In the genomic region with DNA sequence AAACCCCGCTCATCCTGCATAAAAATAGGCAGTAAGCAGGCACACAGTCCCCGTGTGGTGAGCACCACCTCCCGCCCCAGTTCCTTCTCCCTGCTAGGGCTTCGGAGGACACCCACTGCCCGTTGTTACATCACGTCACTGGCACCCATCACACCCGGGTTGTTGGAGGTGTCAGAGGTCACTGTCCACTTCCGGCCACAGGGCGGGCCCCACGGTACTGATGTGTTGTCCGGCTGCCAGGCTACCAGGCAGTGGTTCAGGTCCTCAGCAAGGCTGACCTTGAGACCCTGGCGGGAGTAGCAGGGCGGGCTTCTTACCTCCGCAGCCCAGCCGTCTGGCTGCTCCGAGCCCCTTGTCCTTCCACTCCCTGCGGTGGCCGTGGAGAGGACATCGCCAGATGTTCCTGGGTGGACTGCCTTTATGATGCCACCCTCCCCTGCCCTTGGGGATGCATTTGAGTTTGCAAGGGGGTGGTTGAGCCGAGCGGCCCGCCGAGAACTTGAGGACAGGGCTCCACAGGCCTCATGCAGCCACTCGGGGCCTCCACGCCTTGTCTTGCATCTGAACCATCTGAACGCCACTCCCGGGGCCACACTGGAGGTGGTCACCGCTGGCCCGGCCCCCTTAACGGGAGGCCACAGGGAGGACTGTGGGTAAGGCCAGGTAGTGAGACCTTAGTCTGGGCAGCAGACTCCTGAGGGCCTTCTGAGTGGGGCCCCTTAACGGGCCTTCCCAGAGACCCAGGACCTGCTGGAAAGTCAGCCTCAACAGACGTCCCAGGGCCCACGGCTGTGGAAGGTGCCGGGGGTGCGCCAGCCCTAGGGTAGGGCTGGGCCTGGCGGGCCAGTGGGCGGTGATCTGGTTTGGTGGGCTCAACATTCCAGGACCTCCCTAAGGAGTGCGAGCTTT, we compare ENCODE assay signal across 18 cellular contexts. TPM values are rescaled to one million over a fixed set of nuclear protein-coding genes. Genes with fewer than 3 reads are reported as not detected.
DNase-seq lines count a peak whose midpoint lies in the region; ATAC-seq, FAIRE-seq and TF ChIP-seq lines count a peak whose summit lies in the region.
"Had no signal": no experiment of that assay in that cellular context is flagged by ENCODE, and none has a peak within 500 bp of the region (broad histone marks: within the 10 kb centered on the region; RNA-seq: fewer than 3 reads in every experiment).

No MANE protein-coding gene starts in this region.

- DNase-seq in left ventricle myocardium superior = peak; percentile 29
- DNase-seq in left cardiac atrium = no peak
- DNase-seq in K562 (ENCODE audit: extremely low read depth in 1 of 4, low spot score in 3 of 4) = no peak
- DNase-seq in lower leg skin (ENCODE audit: low spot score in 2 of 2) = peak; percentile 13 to 82
- DNase-seq in GM19240 (ENCODE audit: insufficient read length, low spot score) = no peak
- DNase-seq in NCI-H446 (lab: John Stamatoyannopoulos, UW) = no peak
- no peak for DNase-seq in inferior parietal cortex (ENCODE audit: extremely low spot score)
- DNase-seq: cortex of kidney, DMS 273 treated with DMSO at 0.1 percent for 48 hours had no signal

- H3K9ac ChIP-seq in K562 (ENCODE audit: insufficient read depth in 1 of 2, low read depth in 2 of 2, low read length in 2 of 2) = no peak overlapping the region

- no peaks in the 10 kb centered on the region for H3K9me1 ChIP-seq in K562 (ENCODE audit: control insufficient read depth, insufficient read depth, low read length)

- H4K20me1 ChIP-seq in K562 (replicated peaks; ENCODE audit: control insufficient read depth, insufficient read depth, low read length) = no peaks in the 10 kb centered on the region

- no peaks in the 10 kb centered on the region for H3K9me3 ChIP-seq in K562 (replicated peaks; ENCODE audit: control insufficient read depth, insufficient read depth, low read depth, low read length)
- H3K9me3 ChIP-seq: thyroid gland had no signal

- H3K79me2 ChIP-seq in K562 (ENCODE audit: control insufficient read depth, insufficient read depth, low read length) = no peaks in the 10 kb centered on the region
- H3K79me2 ChIP-seq: hepatocyte had no signal

- intact Hi-C loops in left ventricle myocardium superior (cut with micrococcal nuclease) (no loop called here), left cardiac atrium (cut with DNase I) (loop anchor here in 1 of 2 donors (5.0 kb wide), 1 partner anchor 145 kb away; no protein-coding TSS in a partner anchor), K562 (cut with micrococcal nuclease) (no loop called here), lower leg skin (cut with DNase I; ENCODE audit: low total_unique reads) (loop anchor here (10.0 kb wide), 1 partner anchor 147 kb away; no protein-coding TSS in a partner anchor)

- WGBS in K562 (ENCODE audit: insufficient coverage, low coverage, missing lambda C conversion rate) = 37% methylated on average over 31 of the region's 38 CpGs
- 83 to 87% methylated on average over 25 of the region's 38 CpGs for WGBS in lower leg skin, 2 donors

- H3K27ac ChIP-seq in K562 (ENCODE audit: extremely low read depth, low read depth, low read length) = no peak overlapping the region
- H3K27ac ChIP-seq: hepatocyte, skin epidermis had no signal

- H3K4me1 ChIP-seq in K562 (replicated peaks in 1 of 2; ENCODE audit: control insufficient read depth in 2 of 2, insufficient read depth in 2 of 2, low read length in 2 of 2) = peaks cover 0 to 56% of the 10 kb centered on the region in 2 experiments; a peak in 2 of 5 replicates

- TF ChIP-seq POLR2A in K562 (conservative IDR thresholded peaks at IDR 0.05) = no peak
- TF ChIP-seq POLR2A in lower leg skin (IDR thresholded peaks at IDR 0.05) = no peak

- TF ChIP-seq CTCF in K562 (IDR thresholded peaks at IDR 0.05 in 2 of 3, conservative IDR thresholded peaks at IDR 0.05 in 1 of 3; ENCODE audit: insufficient read depth in 2 of 3, low read depth in 1 of 3, low read length in 3 of 3) (no peak), lower leg skin (IDR thresholded peaks at IDR 0.05) (no peak)

- TF ChIP-seq RAD21 in K562 (CRISPR knock-in tag; conservative IDR thresholded peaks at IDR 0.05 in 1 of 2, IDR thresholded peaks at IDR 0.05 in 1 of 2) = no peak

- TF ChIP-seq EP300 in K562 (IDR thresholded peaks at IDR 0.05; ENCODE audit: low read length) = no peak

- peaks cover 0 to 10% of the 10 kb centered on the region in 2 experiments; a peak in 3 of 5 replicates for H3K27me3 ChIP-seq in K562 (ENCODE audit: control insufficient read depth in 2 of 2, insufficient read depth in 2 of 2, low read length in 2 of 2)
- H3K27me3 ChIP-seq: hepatocyte, thyroid gland had no signal

- FAIRE-seq in K562 (lab: Jason Lieb, UNC) = no peak
- FAIRE-seq: bronchial epithelial cell, keratinocyte had no signal

- H3K4me3 ChIP-seq in K562 = no peak overlapping the region
- H3K4me3 ChIP-seq in lower leg skin (ENCODE audit: low read depth, poor library complexity, severe bottlenecking) = no peak overlapping the region
- H3K4me3 ChIP-seq: hepatocyte, skin epidermis had no signal

- no peak overlapping the region for H2AFZ ChIP-seq in K562 (ENCODE audit: low read depth, low read length)
- H2AFZ ChIP-seq: hepatocyte had no signal

- no peak overlapping the region for H3K4me2 ChIP-seq in K562 (ENCODE audit: insufficient read depth, low read length)
- H3K4me2 ChIP-seq: hepatocyte had no signal

- BruUV-seq in K562 (replicated peaks; lab: Mats Ljungman, UMichigan) = no TSS peak

- POLR2A ChIA-PET in K562 (lab: Yijun Ruan, JAX) = no interaction called here

- ATAC-seq in left ventricle myocardium superior (no peak), left cardiac atrium (no peak), K562 (no peak), HG03135 (IDR thresholded peaks at IDR 0.05; ENCODE audit: unreplicated experiment) (no peak)

- no peaks in the 10 kb centered on the region for H3K36me3 ChIP-seq in K562 (ENCODE audit: control insufficient read depth, insufficient read depth, low read length)
- H3K36me3 ChIP-seq: thyroid gland had no signal

- in situ Hi-C loops in K562 (cut with MboI) = no loop called here

- CTCF ChIA-PET in K562 (lab: Yijun Ruan, JAX; ENCODE audit: low intra/inter-chr PET ratio) = interaction anchor here (2.3 kb wide), 1 partner anchor 148 kb away, joined by 10 read pairs; no protein-coding TSS in a partner anchor

TF ChIP-seq in K562, 482 proteins besides CTCF, POLR2A, EP300 and RAD21:
- TF ChIP-seq SP2 (IDR thresholded peaks at IDR 0.05; ENCODE audit: extremely low read depth, low read depth, low read length, poor library complexity, severe bottlenecking) = no peak
- TF ChIP-seq POLR2G (IDR thresholded peaks at IDR 0.05; ENCODE audit: low read depth, low read length) = 0 out of 2 replicates have a peak, but pooled peaks have one; percentile 37

RNA-seq across cellular contexts. Expression of gene PLD4, which starts 27.1 kb away (rescaled TPM):
- total RNA-seq in left ventricle myocardium superior = 0.27 TPM
- under 1 TPM; 0.13 to 0.24 TPM for total RNA-seq in left cardiac atrium
- 0.05 and 0.14 TPM in 2 replicates for total RNA-seq in K562 (2011; cell fraction: chromatin; rRNA removed; ENCODE audit: low replicate concordance)
- total RNA-seq in K562 (2011; cell fraction: nucleolus; rRNA removed) = 0.13 TPM in 1 of 2 replicates, not detected in the other
- 0.07 and 0.15 TPM in 2 replicates for total RNA-seq in K562 (2011; cell fraction: nucleoplasm; rRNA removed)
- not detected in 2 replicates for total RNA-seq in K562 (2014; rRNA removed)
- not detected in 2 replicates for total RNA-seq in K562 (2014; rRNA removed; fragmentation: Illumina TruSeq; extraction: Trizol)
- total RNA-seq in K562 (2015; rRNA removed; fragmentation: Illumina TruSeq; extraction: Trizol) = 0.08 and 0.18 TPM in 2 replicates
- 0.24 TPM in 1 of 2 replicates, not detected in the other for total RNA-seq in K562 (2021)
- polyA plus RNA-seq in K562 (2011; rRNA removed) = not detected in 2 replicates
- polyA plus RNA-seq in K562 (2011; cell fraction: cytosol; rRNA removed) = not detected in 2 replicates
- 0.03 and 0.11 TPM in 2 replicates for polyA plus RNA-seq in K562 (2011; cell fraction: nucleus; rRNA removed)
- 0.13 and 0.29 TPM in 2 replicates for polyA plus RNA-seq in K562 (2012)
- 0.19 TPM in 1 of 2 replicates, not detected in the other for polyA plus RNA-seq in K562 (2014; fragmentation: Illumina TruSeq; extraction: Trizol)
- not detected for polyA plus RNA-seq in K562 (2014; fragmentation: Nextera tagmentation; extraction: Ambion mirVana)
- polyA plus RNA-seq in K562 (2014; rRNA removed) = 0.03 TPM in 1 of 2 replicates, not detected in the other
- polyA minus RNA-seq in K562 (2011; rRNA and poly(A)+ RNA removed) = not detected in 2 replicates
- polyA minus RNA-seq in K562 (2011; cell fraction: cytosol; rRNA and poly(A)+ RNA removed) = not detected in 2 replicates
- polyA minus RNA-seq in K562 (2011; cell fraction: nucleus; rRNA and poly(A)+ RNA removed) = 0.11 TPM in 1 of 2 replicates, not detected in the other
- total RNA-seq in lower leg skin = 1 to 10 TPM in 3 of 4 donors, under 1 TPM in 1; 0.84 to 2.6 (median 1.2) TPM
- total RNA-seq: activated T-helper 17 cell treated with anti-CD3 and anti-CD28 coated beads, Interleukin-2, amount 50 U/mL, for 72 hours; bronchial epithelial cell; CD4-positive, CD25-positive, alpha-beta regulatory T cell; G401; hepatocyte had no signal
- polyA plus RNA-seq: keratinocyte had no signal

RNA-seq across cellular contexts. Expression of gene CEP170B, which starts 32.5 kb away (rescaled TPM):
- total RNA-seq in left ventricle myocardium superior = 10.7 TPM
- total RNA-seq in left cardiac atrium = 10 to 100 TPM; 12.4 to 17.2 TPM
- 12.4 and 32.4 TPM in 2 replicates for total RNA-seq in K562 (2011; cell fraction: chromatin; rRNA removed; ENCODE audit: low replicate concordance)
- 19.7 and 19.8 TPM in 2 replicates for total RNA-seq in K562 (2011; cell fraction: nucleolus; rRNA removed)
- total RNA-seq in K562 (2011; cell fraction: nucleoplasm; rRNA removed) = 9.8 and 13.9 TPM in 2 replicates
- total RNA-seq in K562 (2014; rRNA removed) = 3.6 and 4.8 TPM in 2 replicates
- total RNA-seq in K562 (2014; rRNA removed; fragmentation: Illumina TruSeq; extraction: Trizol) = 0.99 and 1.2 TPM in 2 replicates
- 2.9 and 3.5 TPM in 2 replicates for total RNA-seq in K562 (2015; rRNA removed; fragmentation: Illumina TruSeq; extraction: Trizol)
- total RNA-seq in K562 (2021) = 7.5 and 10.2 TPM in 2 replicates
- polyA plus RNA-seq in K562 (2011; rRNA removed) = 2.2 and 2.7 TPM in 2 replicates
- polyA plus RNA-seq in K562 (2011; cell fraction: cytosol; rRNA removed) = 2.4 and 6.4 TPM in 2 replicates
- polyA plus RNA-seq in K562 (2011; cell fraction: nucleus; rRNA removed) = 10.4 and 24.0 TPM in 2 replicates
- 5.5 and 6.7 TPM in 2 replicates for polyA plus RNA-seq in K562 (2012)
- 1.7 and 4.1 TPM in 2 replicates for polyA plus RNA-seq in K562 (2014; fragmentation: Illumina TruSeq; extraction: Trizol)
- polyA plus RNA-seq in K562 (2014; fragmentation: Nextera tagmentation; extraction: Ambion mirVana) = under 1 TPM; 0.01 to 0.03 TPM
- polyA plus RNA-seq in K562 (2014; rRNA removed) = 7.6 and 8.9 TPM in 2 replicates
- polyA minus RNA-seq in K562 (2011; rRNA and poly(A)+ RNA removed) = 0.72 and 1.6 TPM in 2 replicates
- 1.9 and 2.7 TPM in 2 replicates for polyA minus RNA-seq in K562 (2011; cell fraction: cytosol; rRNA and poly(A)+ RNA removed)
- polyA minus RNA-seq in K562 (2011; cell fraction: nucleus; rRNA and poly(A)+ RNA removed) = 3.1 and 3.4 TPM in 2 replicates
- 10 to 100 TPM; 41.8 to 80.8 (median 58.5) TPM for total RNA-seq in lower leg skin

Comparison
In these comparisons a context has a peak if more than half of its experiments do, and no peak if none do; other contexts are left out.
1. DNase-seq: peak in left ventricle myocardium superior (single experiment) and lower leg skin (2 of 2); none in left cardiac atrium (single experiment), K562 (0 of 4), GM19240 (single experiment), NCI-H446 (0 of 2) and inferior parietal cortex (single experiment).